26 cellular contexts compared by ENCODE assay signal in the genomic region with DNA sequence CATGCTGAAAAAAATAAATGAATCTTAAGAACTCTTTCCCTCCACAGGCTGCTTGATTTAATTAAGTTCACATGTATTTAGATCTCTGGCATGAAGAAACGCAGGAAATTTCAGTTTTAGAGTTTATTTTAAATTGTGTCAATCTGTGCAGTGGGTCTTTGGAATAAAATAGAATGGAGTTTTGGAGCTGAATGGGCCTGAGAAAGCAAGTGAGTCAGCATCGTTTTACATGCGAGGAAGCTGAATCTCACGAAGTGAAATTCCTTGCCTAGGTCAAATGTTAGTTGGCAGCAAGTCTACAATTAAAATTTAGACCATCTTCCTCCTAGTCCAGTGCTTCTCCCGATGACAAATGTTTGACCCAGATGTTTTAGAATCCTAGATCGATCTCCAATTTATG. TPM values are rescaled to one million over a fixed set of nuclear protein-coding genes. Genes with fewer than 3 reads are reported as not detected.
A peak's percentile ranks its signal among the peaks of the same experiment; 100 is the strongest.
DNase-seq lines count a peak whose midpoint lies in the region; TF ChIP-seq lines count a peak whose summit lies in the region.
"Had no signal": no experiment of that assay in that cellular context is flagged by ENCODE, and none has a peak within 500 bp of the region (broad histone marks: within the 10 kb centered on the region; RNA-seq: fewer than 3 reads in every experiment).

No MANE protein-coding gene starts in this region.

- whole genome bisulfite sequencing in mesenchymal stem cell: 63% methylated on average over 4 of the region's 6 CpGs

- H3K36me3 ChIP-seq in HUES48 (ENCODE audit: control insufficient read depth, insufficient read depth, low read length): no peaks in the 10 kb centered on the region
- no peaks in the 10 kb centered on the region for H3K36me3 ChIP-seq in mesenchymal stem cell (ENCODE audit: control insufficient read depth in 1 of 2, insufficient read depth in 2 of 2, low read depth in 1 of 2, low read length in 2 of 2)
- no peaks in the 10 kb centered on the region for H3K36me3 ChIP-seq in H7 (replicated peaks; ENCODE audit: control insufficient read depth, insufficient read depth, low read length)
- H3K36me3 ChIP-seq: brain microvascular endothelial cell, left lung, tibial artery had no signal

- H3K4me2 ChIP-seq in mesenchymal stem cell (ENCODE audit: low read length, poor library complexity, severe bottlenecking): no peak overlapping the region
- H3K4me2 ChIP-seq: hepatocyte had no signal

- no peaks in the 10 kb centered on the region for H3K27me3 ChIP-seq in HUES48 (ENCODE audit: control insufficient read depth, insufficient read depth, low read length)
- H3K27me3 ChIP-seq in dorsolateral prefrontal cortex: no peaks in the 10 kb centered on the region
- peaks cover 0 to 2% of the 10 kb centered on the region in 2 experiments for H3K27me3 ChIP-seq in mesenchymal stem cell (ENCODE audit: control insufficient read depth in 1 of 2, insufficient read depth in 1 of 2, low read length in 2 of 2)
- H3K27me3 ChIP-seq in H7 (ENCODE audit: control insufficient read depth, insufficient read depth, low read length): no peaks in the 10 kb centered on the region
- H3K27me3 ChIP-seq: brain microvascular endothelial cell, hepatocyte, left lung, tibial artery had no signal

- peaks cover 21% of the 10 kb centered on the region for H3K27me3 Mint-ChIP-seq in T-helper 2 cell treated with Interferon-gamma antibody and Interleukin-4, amounts not matched to agents 5 μg/mL and 100 μg/mL, for 36 hours (ENCODE audit: low read depth)

- H4K8ac ChIP-seq in mesenchymal stem cell (ENCODE audit: low read length): no peak overlapping the region

- H2BK15ac ChIP-seq in mesenchymal stem cell (ENCODE audit: low read depth, poor library complexity, severe bottlenecking): no peak overlapping the region

- H3K4me1 ChIP-seq in HUES48 (ENCODE audit: control insufficient read depth, insufficient read depth, low read length) (peaks cover 68% of the 10 kb centered on the region), mesenchymal stem cell (ENCODE audit: control insufficient read depth, insufficient read depth, low read depth, low read length) (peaks cover 5% of the 10 kb centered on the region)

- no peak overlapping the region for H3K18ac ChIP-seq in mesenchymal stem cell (ENCODE audit: low read depth in 1 of 2, low read length in 2 of 2)

- no peak for TF ChIP-seq CTCF in AG10803 (conservative IDR thresholded peaks at IDR 0.05; ENCODE audit: low read length)
- no peak for TF ChIP-seq CTCF in dorsolateral prefrontal cortex (IDR thresholded peaks at IDR 0.05 in 54 of 56, conservative IDR thresholded peaks at IDR 0.05 in 2 of 56; ENCODE audit: low read depth in 1 of 56, partially characterized antibody in 56 of 56)

- DNase-seq in AG10803 (ENCODE audit: low read depth) (peak; percentile 65), dorsolateral prefrontal cortex (no peak), mesenchymal stem cell (no peak), Kasumi-1 (lab: John Stamatoyannopoulos, UW) (no peak), H7 (no peak), UCSD-AML1 (lab: John Stamatoyannopoulos, UW; ENCODE audit: unreplicated experiment) (no peak)
- no peak for DNase-seq in T-helper 2 cell treated with Interferon-gamma antibody and Interleukin-4, amounts not matched to agents 5 μg/mL and 100 μg/mL, for 36 hours (ENCODE audit: low spot score)
- DNase-seq: activated CD4-positive, alpha-beta T cell treated with anti-CD3 and anti-CD28 coated beads, Interleukin-2, amount 10 ng/mL, durations not matched to agents 24 days and 14 days; activated gamma-delta T cell treated with Interleukin-2 at 50 U/mL for 16 hours; activated T-cell treated with anti-CD3 and anti-CD28 coated beads, Interleukin-2, amount 50 U/mL, for 4 hours; brain microvascular endothelial cell; immature natural killer cell; KG1; left lung; NCI-H1417 treated with DMSO at 0.1 percent for 48 hours; NCI-H2107; NCI-H446 treated with DMSO at 0.1 percent for 48 hours; OCI-M1; stimulated activated naive CD4-positive, alpha-beta T cell treated with Interleukin-2 at 50 U/mL for 16 hours; tibial artery had no signal

- no peak overlapping the region for H3K14ac ChIP-seq in mesenchymal stem cell (ENCODE audit: low read length in 2 of 2)

- no peak overlapping the region for H2AK5ac ChIP-seq in mesenchymal stem cell (ENCODE audit: low read length, severe bottlenecking)

- no peak overlapping the region for H2BK5ac ChIP-seq in mesenchymal stem cell (ENCODE audit: low read depth, low read length, poor library complexity, severe bottlenecking)

- H3K9me3 Mint-ChIP-seq in T-helper 2 cell treated with Interferon-gamma antibody and Interleukin-4, amounts not matched to agents 5 μg/mL and 100 μg/mL, for 36 hours: no peaks in the 10 kb centered on the region
- H3K9me3 Mint-ChIP-seq: activated CD4-positive, alpha-beta T cell treated with anti-CD3 and anti-CD28 coated beads, Interleukin-2, amount 10 ng/mL, durations not matched to agents 24 days and 14 days; activated T-cell treated with anti-CD3 and anti-CD28 coated beads, Interleukin-2, amount 50 U/mL, for 4 hours; immature natural killer cell had no signal

- no peak overlapping the region for H3K4me3 ChIP-seq in AG10803 (ENCODE audit: low read length)
- H3K4me3 ChIP-seq in HUES48 (ENCODE audit: low read depth, low read length): no peak overlapping the region
- H3K4me3 ChIP-seq in dorsolateral prefrontal cortex: peak overlapping the region in 26 of 59 donors; percentile 5 to 81 (median 70)
- no peak overlapping the region for H3K4me3 ChIP-seq in mesenchymal stem cell (ENCODE audit: insufficient read depth in 1 of 2, low read depth in 1 of 2, low read length in 2 of 2)
- H3K4me3 ChIP-seq in H7 (ENCODE audit: insufficient read depth, low read depth, low read length): no peak overlapping the region
- H3K4me3 ChIP-seq: hepatocyte, left lung, tibial artery had no signal

- H3K79me1 ChIP-seq in mesenchymal stem cell (replicated peaks; ENCODE audit: low read length, poor library complexity, severe bottlenecking): no peaks in the 10 kb centered on the region

- no peak overlapping the region for H3K4ac ChIP-seq in mesenchymal stem cell (ENCODE audit: low read depth in 1 of 2, low read length in 2 of 2)

- no peak overlapping the region for H2AFZ ChIP-seq in mesenchymal stem cell (ENCODE audit: low read depth, low read length)
- H2AFZ ChIP-seq: hepatocyte had no signal

- intact Hi-C loops in dorsolateral prefrontal cortex (cut with DNase I): loop anchor here (2.0 to 10.0 kb wide), 4 partner anchors 21 to 237 kb away; no protein-coding TSS in a partner anchor

- H3K4me3 Mint-ChIP-seq in T-helper 2 cell treated with Interferon-gamma antibody and Interleukin-4, amounts not matched to agents 5 μg/mL and 100 μg/mL, for 36 hours: no peak overlapping the region
- H3K4me3 Mint-ChIP-seq: activated CD4-positive, alpha-beta T cell treated with anti-CD3 and anti-CD28 coated beads, Interleukin-2, amount 10 ng/mL, durations not matched to agents 24 days and 14 days; activated T-cell treated with anti-CD3 and anti-CD28 coated beads, Interleukin-2, amount 50 U/mL, for 4 hours; B cell; immature natural killer cell had no signal

- no peaks in the 10 kb centered on the region for H3K9me3 ChIP-seq in HUES48 (ENCODE audit: control insufficient read depth, insufficient read depth, low read length)
- no peaks in the 10 kb centered on the region for H3K9me3 ChIP-seq in mesenchymal stem cell (ENCODE audit: control insufficient read depth, low read length)
- H3K9me3 ChIP-seq: left lung, tibial artery had no signal

- no peak overlapping the region for H2BK120ac ChIP-seq in mesenchymal stem cell (ENCODE audit: low read depth, low read length)

- H2BK12ac ChIP-seq in mesenchymal stem cell (ENCODE audit: low read length in 2 of 2): no peak overlapping the region

- H3K27ac ChIP-seq in HUES48 (ENCODE audit: low read depth, low read length) (peak overlapping the region; percentile 44), dorsolateral prefrontal cortex (peak overlapping the region; percentile 66 to 99 (median 96)), mesenchymal stem cell (ENCODE audit: low read length, poor library complexity, severe bottlenecking) (no peak overlapping the region)
- H3K27ac ChIP-seq: brain microvascular endothelial cell, epithelial cell of prostate, hepatocyte, left lung, tibial artery, VCaP had no signal

- H4K91ac ChIP-seq in mesenchymal stem cell (ENCODE audit: low read length): no peak overlapping the region

- no peak overlapping the region for H3K23ac ChIP-seq in mesenchymal stem cell (ENCODE audit: low read length in 2 of 2)

- H3K4me1 Mint-ChIP-seq in T-helper 2 cell treated with Interferon-gamma antibody and Interleukin-4, amounts not matched to agents 5 μg/mL and 100 μg/mL, for 36 hours (ENCODE audit: low read depth): peaks cover 14% of the 10 kb centered on the region

- H3K9ac ChIP-seq in HUES48 (ENCODE audit: low read depth, low read length) (no peak overlapping the region), mesenchymal stem cell (ENCODE audit: low read length) (peak overlapping the region; percentile 18)

- H3K27ac Mint-ChIP-seq in T-helper 2 cell treated with Interferon-gamma antibody and Interleukin-4, amounts not matched to agents 5 μg/mL and 100 μg/mL, for 36 hours: no peak overlapping the region
- H3K27ac Mint-ChIP-seq: activated CD4-positive, alpha-beta T cell treated with anti-CD3 and anti-CD28 coated beads, Interleukin-2, amount 10 ng/mL, durations not matched to agents 24 days and 14 days; B cell; immature natural killer cell had no signal

- no peaks in the 10 kb centered on the region for H3K36me3 Mint-ChIP-seq in T-helper 2 cell treated with Interferon-gamma antibody and Interleukin-4, amounts not matched to agents 5 μg/mL and 100 μg/mL, for 36 hours (ENCODE audit: low read depth)
- H3K36me3 Mint-ChIP-seq: immature natural killer cell had no signal

RNA-seq across cellular contexts. Expression of gene MAP7, which starts 22.4 kb away (rescaled TPM):
- 100 to 1,000 TPM in 67 of 120 experiments, 10 to 100 TPM in 53; 56.8 to 230 (median 104) TPM for total RNA-seq in dorsolateral prefrontal cortex
- 0.61 TPM for polyA plus RNA-seq in mesenchymal stem cell (2013, experiment 1 of 2)
- 0.55 TPM for polyA plus RNA-seq in mesenchymal stem cell (2013, experiment 2 of 2)
- 7.8 and 12.2 TPM in 2 replicates for total RNA-seq in H7 (2014; rRNA removed; shearing (Covaris generic))
- total RNA-seq: G401 had no signal
